Comparison of ENCODE assay signal across 1 cellular context in genomic region chr2:128970332-128971116, GRCh38.
TF ChIP-seq lines count a peak whose summit lies in the region.

No MANE protein-coding gene starts in this region.

TF ChIP-seq in GM12878, 131 proteins besides CTCF, POLR2A, EP300 and RAD21:
- TF ChIP-seq E2F4 (IDR thresholded peaks at IDR 0.05; ENCODE audit: low read depth, low read length) (no peak), REST (IDR thresholded peaks at IDR 0.05; ENCODE audit: low read depth, low read length) (no peak), LARP7 (IDR thresholded peaks at IDR 0.05) (no peak), SP1 (IDR thresholded peaks at IDR 0.05; ENCODE audit: low read depth, low read length) (no peak), NR2F1 (conservative IDR thresholded peaks at IDR 0.05) (no peak)
